ENCODE assay signal across 1 cellular context in genomic region chr20:35702824-35703695, GRCh38.
TF ChIP-seq lines count a peak whose summit lies in the region.

No MANE protein-coding gene starts in this region.

TF ChIP-seq in HCT116, 20 proteins besides CTCF, POLR2A, EP300 and RAD21:
- TF ChIP-seq JUND (IDR thresholded peaks at IDR 0.05) (no peak), CBX3 (IDR thresholded peaks at IDR 0.05; ENCODE audit: low read depth) (no peak), SRF (IDR thresholded peaks at IDR 0.05; ENCODE audit: low read depth) (no peak), EGR1 (IDR thresholded peaks at IDR 0.05; ENCODE audit: low read depth) (no peak), CEBPB (IDR thresholded peaks at IDR 0.05; ENCODE audit: low read depth) (no peak), YY1 (IDR thresholded peaks at IDR 0.05; ENCODE audit: extremely low read depth, insufficient replicate concordance, low read depth, low read length) (no peak), SP1 (IDR thresholded peaks at IDR 0.05; ENCODE audit: low read depth) (no peak), FOSL1 (IDR thresholded peaks at IDR 0.05; ENCODE audit: low read depth) (no peak), EZH2phosphoT487 (IDR thresholded peaks at IDR 0.05; ENCODE audit: borderline replicate concordance) (no peak), ELF1 (IDR thresholded peaks at IDR 0.05; ENCODE audit: borderline replicate concordance, low read depth) (no peak), ZBTB33 (IDR thresholded peaks at IDR 0.05; ENCODE audit: extremely low read depth, insufficient replicate concordance, low read length) (no peak), EZH2 (IDR thresholded peaks at IDR 0.05) (no peak), TCF7L2 (IDR thresholded peaks at IDR 0.05; ENCODE audit: borderline replicate concordance, extremely low read depth, insufficient read depth, insufficient read length) (no peak)
